7 cellular contexts compared by ENCODE assay signal in the genomic region with DNA sequence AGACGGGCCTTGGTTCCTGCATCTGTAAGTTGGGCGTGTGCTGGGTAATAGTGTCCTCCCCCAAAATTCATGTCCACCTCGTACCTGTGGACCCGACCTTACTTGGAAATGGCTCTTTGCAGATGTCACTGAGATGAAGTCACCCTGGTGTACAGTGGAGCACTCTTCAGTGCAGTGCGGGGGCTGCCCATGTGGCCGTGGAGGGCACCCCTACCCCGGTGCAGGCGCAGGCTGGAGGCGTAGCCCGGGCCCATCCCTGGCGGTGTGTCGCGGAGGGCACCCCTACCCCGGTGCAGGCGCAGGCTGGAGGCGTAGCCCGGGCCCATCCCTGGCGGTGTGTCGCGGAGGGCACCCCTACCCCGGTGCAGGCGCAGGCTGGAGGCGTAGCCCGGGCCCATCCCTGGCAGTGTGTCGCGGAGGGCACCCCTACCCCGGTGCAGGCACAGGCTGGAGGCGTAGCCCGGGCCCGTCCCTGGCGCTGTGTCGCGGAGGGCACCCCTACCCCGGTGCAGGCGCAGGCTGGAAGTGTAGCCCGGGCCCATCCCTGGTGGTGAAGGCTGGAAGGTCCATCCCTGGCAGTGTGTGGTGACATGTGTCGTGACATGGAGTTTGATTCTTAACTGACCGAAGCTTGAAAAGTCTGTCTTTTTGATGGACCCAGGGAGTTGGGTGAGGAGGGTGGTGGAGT. TPM values are rescaled to one million over a fixed set of nuclear protein-coding genes. Genes with fewer than 3 reads are reported as not detected.
A peak's percentile ranks its signal among the peaks of the same experiment; 100 is the strongest.
DNase-seq lines count a peak whose midpoint lies in the region; ATAC-seq and TF ChIP-seq lines count a peak whose summit lies in the region.
"Not testable (repeated sequence)": the region's sequence is repeated elsewhere in the genome, so short reads cannot be mapped to it uniquely, and the experiment has no call there.

No MANE protein-coding gene starts in this region.

- not testable (repeated sequence) for H3K4me2 ChIP-seq in DND-41 (ENCODE audit: insufficient read depth, low read length); neural progenitor cell

- intact Hi-C loops in dendritic cell treated with granulocyte-macrophage colony-stimulating factor and Interleukin-4, amounts not matched to agents 40 ng/mL and 50 ng/mL, for 4 days (cut with micrococcal nuclease): loop anchor here (5.0 to 10.0 kb wide), 2 partner anchors 39 to 53 kb away; no protein-coding TSS in a partner anchor
- intact Hi-C loops in heart right ventricle (cut with DNase I): loop anchor here in 4 of 10 donors (5.0 kb wide), 2 partner anchors 34 to 44 kb away; no protein-coding TSS in a partner anchor

- peaks cover 45% of the 10 kb centered on the region for H3K36me3 Mint-ChIP-seq in dendritic cell treated with granulocyte-macrophage colony-stimulating factor and Interleukin-4, amounts not matched to agents 40 ng/mL and 50 ng/mL, for 4 days (ENCODE audit: low read depth)
- H3K36me3 Mint-ChIP-seq in memory B cell; neural progenitor cell; stimulated activated memory B cell treated with anti-CD40 and anti-IgM and Interleukin-4, amounts not matched to agents 10 μg/mL and 1 μg/mL and 100 μg/mL, for 72 hours: not testable (repeated sequence)

- not testable (repeated sequence) for H3K9me3 ChIP-seq in DND-41 (ENCODE audit: insufficient read depth, low read length, severe bottlenecking); KOPT-K1 (ENCODE audit: insufficient read depth, low read length, poor library complexity, severe bottlenecking); heart right ventricle; neural progenitor cell (ENCODE audit: low read depth)

- H4K20me1 ChIP-seq in DND-41 (ENCODE audit: insufficient read depth, low read length): peaks cover 50% of the 10 kb centered on the region
- H4K20me1 ChIP-seq in neural progenitor cell (ENCODE audit: low read depth): peaks cover 10% of the 10 kb centered on the region

- not testable (repeated sequence) for H3K27me3 ChIP-seq in DND-41 (ENCODE audit: insufficient read depth, low read length, poor library complexity); heart right ventricle; neural progenitor cell

- not testable (repeated sequence) for H3K9me3 Mint-ChIP-seq in dendritic cell treated with granulocyte-macrophage colony-stimulating factor and Interleukin-4, amounts not matched to agents 40 ng/mL and 50 ng/mL, for 4 days; memory B cell; neural progenitor cell; stimulated activated memory B cell treated with anti-CD40 and anti-IgM and Interleukin-4, amounts not matched to agents 10 μg/mL and 1 μg/mL and 100 μg/mL, for 72 hours

- not testable (repeated sequence) for H3K27me3 Mint-ChIP-seq in dendritic cell treated with granulocyte-macrophage colony-stimulating factor and Interleukin-4, amounts not matched to agents 40 ng/mL and 50 ng/mL, for 4 days; memory B cell; neural progenitor cell (ENCODE audit: insufficient read depth, low read depth); stimulated activated memory B cell treated with anti-CD40 and anti-IgM and Interleukin-4, amounts not matched to agents 10 μg/mL and 1 μg/mL and 100 μg/mL, for 72 hours

- 91 to 96% methylated on average over 21 to 38 of the region's 38 CpGs for WGBS in heart right ventricle, 2 donors

- H2AFZ ChIP-seq in DND-41 (ENCODE audit: low read depth, low read length); neural progenitor cell (replicated peaks): not testable (repeated sequence)

- 0 out of 2 replicates have a peak overlapping the region, but pooled peaks have one; percentile 30 for H3K9ac ChIP-seq in DND-41 (ENCODE audit: low read depth, low read length)
- H3K9ac ChIP-seq in neural progenitor cell: not testable (repeated sequence)

- ATAC-seq in DND-41 (ENCODE audit: insufficient read depth, low read depth); memory B cell (ENCODE audit: low read depth): not testable (repeated sequence)
- ATAC-seq in heart right ventricle: peak in 1 of 8 donors; percentile 10
- peak; percentile 24 for ATAC-seq in stimulated activated memory B cell treated with anti-CD40 and anti-IgM and Interleukin-4, amounts not matched to agents 10 μg/mL and 1 μg/mL and 100 μg/mL, for 72 hours

- H3K27ac ChIP-seq in DND-41 (ENCODE audit: low read length) (peak overlapping the region; percentile 98), KOPT-K1 (ENCODE audit: low read depth, low read length, poor library complexity, severe bottlenecking) (peak overlapping the region; percentile 79), heart right ventricle (peak overlapping the region; percentile 29 to 87 (median 80))
- not testable (repeated sequence) for H3K27ac ChIP-seq in neural progenitor cell

- H3F3A ChIP-seq in neural progenitor cell (ENCODE audit: low read depth): not testable (repeated sequence)

- H3K79me2 ChIP-seq in DND-41 (ENCODE audit: insufficient read depth, low read length): peaks cover 95% of the 10 kb centered on the region
- not testable (repeated sequence) for H3K79me2 ChIP-seq in neural progenitor cell (ENCODE audit: low read depth)

- H3K4me3 Mint-ChIP-seq in dendritic cell treated with granulocyte-macrophage colony-stimulating factor and Interleukin-4, amounts not matched to agents 40 ng/mL and 50 ng/mL, for 4 days: peak overlapping the region; percentile 57
- H3K4me3 Mint-ChIP-seq in memory B cell; neural progenitor cell; stimulated activated memory B cell treated with anti-CD40 and anti-IgM and Interleukin-4, amounts not matched to agents 10 μg/mL and 1 μg/mL and 100 μg/mL, for 72 hours: not testable (repeated sequence)

- TF ChIP-seq CTCF in DND-41 (IDR thresholded peaks at IDR 0.05; ENCODE audit: borderline replicate concordance, extremely low read depth, low read length, poor library complexity, severe bottlenecking); neural progenitor cell (IDR thresholded peaks at IDR 0.05): not testable (repeated sequence)
- TF ChIP-seq CTCF in heart right ventricle (IDR thresholded peaks at IDR 0.05): peak in 1 of 9 donors; percentile 5

- peaks cover 97% of the 10 kb centered on the region for H3K4me1 Mint-ChIP-seq in dendritic cell treated with granulocyte-macrophage colony-stimulating factor and Interleukin-4, amounts not matched to agents 40 ng/mL and 50 ng/mL, for 4 days (ENCODE audit: low read depth)
- H3K4me1 Mint-ChIP-seq in memory B cell (peaks cover 25% of the 10 kb centered on the region), neural progenitor cell (peaks cover 26% of the 10 kb centered on the region)
- H3K4me1 Mint-ChIP-seq in stimulated activated memory B cell treated with anti-CD40 and anti-IgM and Interleukin-4, amounts not matched to agents 10 μg/mL and 1 μg/mL and 100 μg/mL, for 72 hours: peaks cover 64% of the 10 kb centered on the region

- peaks cover 57% of the 10 kb centered on the region for H3K36me3 ChIP-seq in DND-41 (ENCODE audit: insufficient read depth, low read length)
- H3K36me3 ChIP-seq in KOPT-K1 (ENCODE audit: insufficient read depth, low read length); heart right ventricle; neural progenitor cell: not testable (repeated sequence)

- H3K4me3 ChIP-seq in DND-41 (ENCODE audit: low read depth in 1 of 2, low read length in 2 of 2); neural progenitor cell: not testable (repeated sequence)
- peak overlapping the region in 1 of 10 donors; percentile 16 for H3K4me3 ChIP-seq in heart right ventricle

- H3K4me1 ChIP-seq in DND-41 (ENCODE audit: insufficient read depth, low read length) (peaks cover 65% of the 10 kb centered on the region), heart right ventricle (peaks cover 42 to 91% (median 66%) of the 10 kb centered on the region in 9 donors), neural progenitor cell (peaks cover 16% of the 10 kb centered on the region)

- not testable (repeated sequence) for DNase-seq in DND-41; heart right ventricle; memory B cell (ENCODE audit: low spot score in 2 of 2); neural progenitor cell (ENCODE audit: low spot score)

- H3K27ac Mint-ChIP-seq in dendritic cell treated with granulocyte-macrophage colony-stimulating factor and Interleukin-4, amounts not matched to agents 40 ng/mL and 50 ng/mL, for 4 days: peak overlapping the region; percentile 78
- H3K27ac Mint-ChIP-seq in memory B cell (peak overlapping the region; percentile 24), neural progenitor cell (peak overlapping the region; percentile 92)
- H3K27ac Mint-ChIP-seq in stimulated activated memory B cell treated with anti-CD40 and anti-IgM and Interleukin-4, amounts not matched to agents 10 μg/mL and 1 μg/mL and 100 μg/mL, for 72 hours: not testable (repeated sequence)

RNA-seq across cellular contexts. Expression of a gene that starts 1.2 kb away (rescaled TPM):
- total RNA-seq in heart right ventricle (100 to 1,000 TPM in 3 of 10 donors, 10 to 100 TPM in 7; 53.9 to 143 (median 71.0) TPM), neural progenitor cell (ENCODE audit: low replicate concordance) (30.2 and 32.2 TPM in 2 replicates)
- 10 to 100 TPM; 29.3 to 33.3 TPM for polyA plus RNA-seq in heart right ventricle
